8 cellular contexts compared by ENCODE assay signal in genomic region chr15:64151727-64152506, GRCh38. TPM values are rescaled to one million over a fixed set of nuclear protein-coding genes. Genes with fewer than 3 reads are reported as not detected.
A peak's percentile ranks its signal among the peaks of the same experiment; 100 is the strongest.
DNase-seq lines count a peak whose midpoint lies in the region; ATAC-seq, FAIRE-seq and TF ChIP-seq lines count a peak whose summit lies in the region.

SNX22 (plus strand) TSS chr15:64151731; CDS start chr15:64151776, 45 bp downstream.

- POLR2A ChIA-PET in CD4-positive, alpha-beta memory T cell (lab: Charles Lee; ENCODE audit: partially characterized antibody), result interaction anchor here (4.6 to 7.1 kb wide), 2 partner anchors 10 to 56 kb away, joined by 48 to 66 read pairs; partner anchors contain the start of genes CIAO2A, PPIB and SNX1

- H3K4me1 ChIP-seq in CD4-positive, alpha-beta memory T cell (ENCODE audit: insufficient read depth, low read length), result peaks cover 34% of the 10 kb centered on the region
- peaks cover 28% of the 10 kb centered on the region for H3K4me1 ChIP-seq in suprapubic skin

- peaks cover 14% of the 10 kb centered on the region for H3K36me3 ChIP-seq in CD4-positive, alpha-beta memory T cell (ENCODE audit: insufficient read depth, low read length)
- peaks cover 27% of the 10 kb centered on the region for H3K36me3 ChIP-seq in MG63
- H3K36me3 ChIP-seq in suprapubic skin, result peaks cover 28% of the 10 kb centered on the region

- H3K9me3 Mint-ChIP-seq in CD4-positive, alpha-beta memory T cell, result peaks cover 0 to 2% (median 0%) of the 10 kb centered on the region in 8 donors

- peaks cover 6% of the 10 kb centered on the region for H3K27me3 ChIP-seq in CD4-positive, alpha-beta memory T cell (ENCODE audit: insufficient read depth, low read length)
- H3K27me3 ChIP-seq in MG63, result peaks cover 10% of the 10 kb centered on the region; the same call in 1 of the 2 replicates
- H3K27me3 ChIP-seq in suprapubic skin, result peaks cover 20% of the 10 kb centered on the region

- TF ChIP-seq EP300 in suprapubic skin (IDR thresholded peaks at IDR 0.05), result no peak

- FAIRE-seq in GM19239 (lab: Jason Lieb, UNC), result no peak

- no CpG with 5 or more reads among the region's 83 CpGs for WGBS in suprapubic skin

- peak in 3 of 5 donors; percentile 23 to 39 (median 39) for DNase-seq in CD4-positive, alpha-beta memory T cell
- DNase-seq in GM19239 (ENCODE audit: insufficient read length, low spot score), result peak; percentile 24
- no peak for DNase-seq in MG63
- peak; percentile 26 for DNase-seq in astrocyte of the hippocampus (ENCODE audit: low read depth, low spot score)
- no peak for DNase-seq in left lobe of liver (ENCODE audit: low spot score)
- DNase-seq in suprapubic skin (ENCODE audit: low spot score in 2 of 2), result peak in 1 of 2 donors; percentile 79
- DNase-seq in DMS153 (lab: John Stamatoyannopoulos, UW), result no peak

- intact Hi-C loops in CD4-positive, alpha-beta memory T cell (cut with micrococcal nuclease), result loop anchor here (2.0 to 5.0 kb wide), 3 partner anchors 15 to 550 kb away; partner anchors contain the start of gene SNX1

- no peak for TF ChIP-seq POLR2A in suprapubic skin (IDR thresholded peaks at IDR 0.05)

- H3K4me1 Mint-ChIP-seq in CD4-positive, alpha-beta memory T cell, result peaks cover 14 to 38% (median 25%) of the 10 kb centered on the region in 4 donors

- peak within 1 kb of the TSS in 1 of 7 donors; percentile 64 for H3K27ac Mint-ChIP-seq in CD4-positive, alpha-beta memory T cell

- H3K36me3 Mint-ChIP-seq in CD4-positive, alpha-beta memory T cell, result peaks cover 9 to 24% of the 10 kb centered on the region in 2 donors

- H3K9me3 ChIP-seq in CD4-positive, alpha-beta memory T cell (ENCODE audit: control insufficient read depth in 1 of 2, low read length in 2 of 2), result no peaks in the 10 kb centered on the region
- H3K9me3 ChIP-seq in MG63 (no peaks in the 10 kb centered on the region), suprapubic skin (no peaks in the 10 kb centered on the region)

- CTCF ChIA-PET in CD4-positive, alpha-beta memory T cell (lab: Charles Lee; ENCODE audit: partially characterized antibody), result interaction anchor here (1.4 to 5.0 kb wide), 3 partner anchors 12 to 84 kb away, joined by 4 to 43 read pairs (median 5); partner anchors contain the start of gene PPIB

- no peak within 1 kb of the TSS for H3K27ac ChIP-seq in CD4-positive, alpha-beta memory T cell (ENCODE audit: low read depth, low read length)
- H3K27ac ChIP-seq in suprapubic skin, result no peak within 1 kb of the TSS

- H3K4me3 Mint-ChIP-seq in CD4-positive, alpha-beta memory T cell, result peak within 1 kb of the TSS; percentile 59 to 92 (median 74)

- H3K27me3 Mint-ChIP-seq in CD4-positive, alpha-beta memory T cell, result peaks cover 5 to 8% of the 10 kb centered on the region in 2 donors

- ATAC-seq in left lobe of liver (peak; percentile 10), GM21786 (IDR thresholded peaks at IDR 0.05; ENCODE audit: unreplicated experiment) (no peak)

- TF ChIP-seq CTCF in suprapubic skin (IDR thresholded peaks at IDR 0.05), result no peak

- H3K4me3 ChIP-seq in CD4-positive, alpha-beta memory T cell (ENCODE audit: low read length in 2 of 2), result peak within 1 kb of the TSS; percentile 23 to 38
- H3K4me3 ChIP-seq in MG63 (peak within 1 kb of the TSS; percentile 36), suprapubic skin (peak within 1 kb of the TSS; percentile 57)

RNA-seq across cellular contexts. Expression of gene SNX22, which starts in this region (rescaled TPM):
- total RNA-seq in CD4-positive, alpha-beta memory T cell, result under 1 TPM; 0.33 to 0.70 TPM
- under 1 TPM; 0.32 to 0.95 TPM for polyA plus RNA-seq in CD4-positive, alpha-beta memory T cell
- total RNA-seq in MG63 (2014; rRNA removed; shearing (Covaris generic); ENCODE audit: low replicate concordance), result not detected in 2 replicates
- total RNA-seq in left lobe of liver, result 1.2 TPM
- under 1 TPM in 3 of 4 donors, not detected in 1; 0.19 to 0.80 (median 0.64) TPM for total RNA-seq in suprapubic skin

Comparison
In these comparisons a context has a peak if more than half of its experiments do, and no peak if none do; other contexts are left out.
1. Peak in DNase-seq and H3K4me3 ChIP-seq in CD4-positive, alpha-beta memory T cell; RNA of the gene not detected or under 1 TPM.
2. DNase-seq: peak in GM19239 (single experiment) and astrocyte of the hippocampus (single experiment); none in MG63 (single experiment), left lobe of liver (single experiment) and DMS153 (single experiment).
3. Peak in every context shown above with its lines, with median percentiles within 50 percentile points of each other: H3K4me3 ChIP-seq.